ENCODE assay signal across 1 cellular context in the genomic region with DNA sequence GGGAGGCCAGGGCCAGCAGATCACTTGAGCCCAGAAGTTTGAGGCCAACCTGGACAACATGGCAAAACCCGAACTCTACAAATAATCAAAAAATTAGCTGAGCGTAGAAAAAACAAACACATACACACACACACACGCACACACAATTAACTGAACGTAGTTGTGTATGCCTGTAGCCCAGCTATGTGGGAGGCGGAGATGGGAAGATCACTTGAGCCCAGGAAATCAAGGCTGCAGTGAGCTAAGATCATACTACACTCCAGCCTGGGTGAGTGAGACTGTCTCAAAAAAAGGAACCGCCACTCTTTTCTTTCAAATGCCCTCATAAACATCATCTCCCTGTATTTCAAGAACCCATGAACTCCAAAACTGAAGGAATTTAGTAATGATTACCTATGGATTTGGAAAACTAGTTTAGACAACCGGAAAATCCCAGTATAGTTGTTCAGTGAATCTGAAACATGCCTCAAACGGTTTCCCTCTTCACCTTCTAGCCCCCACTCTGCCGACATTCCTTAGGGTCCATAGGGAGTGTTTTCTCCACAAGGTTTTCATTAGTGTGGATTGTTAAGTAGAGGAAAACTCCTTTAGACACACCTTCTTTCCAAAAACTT.
TF ChIP-seq lines count a peak whose summit lies in the region.

No MANE protein-coding gene starts in this region.

TF ChIP-seq in K562, 482 proteins besides CTCF, POLR2A, EP300 and RAD21 (continued from another document and continues in another):
- TF ChIP-seq UBTF (IDR thresholded peaks at IDR 0.05; ENCODE audit: borderline replicate concordance in 1 of 2, low read depth in 2 of 2, low read length in 2 of 2): no peak
- TF ChIP-seq ZNF76 (CRISPR knock-in tag; IDR thresholded peaks at IDR 0.05; ENCODE audit: borderline replicate concordance): no peak
- peak; percentile 30 for TF ChIP-seq FIP1L1 (IDR thresholded peaks at IDR 0.05; ENCODE audit: low read depth, low read length, poor library complexity, severe bottlenecking)
- no peak for TF ChIP-seq ETS1 (conservative IDR thresholded peaks at IDR 0.05; ENCODE audit: control insufficient read depth, low read depth, low read length)
- TF ChIP-seq ZNF512 (tag; IDR thresholded peaks at IDR 0.05): no peak
- TF ChIP-seq, protein P1, sequence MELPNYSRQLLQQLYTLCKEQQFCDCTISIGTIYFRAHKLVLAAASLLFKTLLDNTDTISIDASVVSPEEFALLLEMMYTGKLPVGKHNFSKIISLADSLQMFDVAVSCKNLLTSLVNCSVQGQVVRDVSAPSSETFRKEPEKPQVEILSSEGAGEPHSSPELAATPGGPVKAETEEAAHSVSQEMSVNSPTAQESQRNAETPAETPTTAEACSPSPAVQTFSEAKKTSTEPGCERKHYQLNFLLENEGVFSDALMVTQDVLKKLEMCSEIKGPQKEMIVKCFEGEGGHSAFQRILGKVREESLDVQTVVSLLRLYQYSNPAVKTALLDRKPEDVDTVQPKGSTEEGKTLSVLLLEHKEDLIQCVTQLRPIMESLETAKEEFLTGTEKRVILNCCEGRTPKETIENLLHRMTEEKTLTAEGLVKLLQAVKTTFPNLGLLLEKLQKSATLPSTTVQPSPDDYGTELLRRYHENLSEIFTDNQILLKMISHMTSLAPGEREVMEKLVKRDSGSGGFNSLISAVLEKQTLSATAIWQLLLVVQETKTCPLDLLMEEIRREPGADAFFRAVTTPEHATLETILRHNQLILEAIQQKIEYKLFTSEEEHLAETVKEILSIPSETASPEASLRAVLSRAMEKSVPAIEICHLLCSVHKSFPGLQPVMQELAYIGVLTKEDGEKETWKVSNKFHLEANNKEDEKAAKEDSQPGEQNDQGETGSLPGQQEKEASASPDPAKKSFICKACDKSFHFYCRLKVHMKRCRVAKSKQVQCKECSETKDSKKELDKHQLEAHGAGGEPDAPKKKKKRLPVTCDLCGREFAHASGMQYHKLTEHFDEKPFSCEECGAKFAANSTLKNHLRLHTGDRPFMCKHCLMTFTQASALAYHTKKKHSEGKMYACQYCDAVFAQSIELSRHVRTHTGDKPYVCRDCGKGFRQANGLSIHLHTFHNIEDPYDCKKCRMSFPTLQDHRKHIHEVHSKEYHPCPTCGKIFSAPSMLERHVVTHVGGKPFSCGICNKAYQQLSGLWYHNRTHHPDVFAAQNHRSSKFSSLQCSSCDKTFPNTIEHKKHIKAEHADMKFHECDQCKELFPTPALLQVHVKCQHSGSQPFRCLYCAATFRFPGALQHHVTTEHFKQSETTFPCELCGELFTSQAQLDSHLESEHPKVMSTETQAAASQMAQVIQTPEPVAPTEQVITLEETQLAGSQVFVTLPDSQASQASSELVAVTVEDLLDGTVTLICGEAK (IDR thresholded peaks at IDR 0.05): no peak
- TF ChIP-seq, protein P1 (CRISPR knock-in tag; IDR thresholded peaks at IDR 0.05): no peak
- no peak for TF ChIP-seq ZNF23 (CRISPR knock-in tag; IDR thresholded peaks at IDR 0.05)
- no peak for TF ChIP-seq FOXA3 (CRISPR knock-in tag; conservative IDR thresholded peaks at IDR 0.05 in 1 of 2, IDR thresholded peaks at IDR 0.05 in 1 of 2)
- TF ChIP-seq JUN (IDR thresholded peaks at IDR 0.05; ENCODE audit: borderline replicate concordance, low read depth, low read length): no peak
- TF ChIP-seq JUN (CRISPR knock-in tag; IDR thresholded peaks at IDR 0.05; ENCODE audit: borderline replicate concordance): no peak
- TF ChIP-seq SMARCA4 (IDR thresholded peaks at IDR 0.05): no peak
- no peak for TF ChIP-seq ZNF583 (CRISPR knock-in tag; IDR thresholded peaks at IDR 0.05)
- TF ChIP-seq TCFL5 (CRISPR knock-in tag; conservative IDR thresholded peaks at IDR 0.05): peak; percentile 75
- no peak for TF ChIP-seq SFPQ (IDR thresholded peaks at IDR 0.05; ENCODE audit: low read depth, low read length)
- TF ChIP-seq ESRRB (CRISPR knock-in tag; IDR thresholded peaks at IDR 0.05; ENCODE audit: borderline replicate concordance): peak; percentile 97
- no peak for TF ChIP-seq STAG1 (CRISPR knock-in tag; IDR thresholded peaks at IDR 0.05; ENCODE audit: borderline replicate concordance)
- no peak for TF ChIP-seq ZBTB7A (IDR thresholded peaks at IDR 0.05; ENCODE audit: borderline replicate concordance, control insufficient read depth, low read depth, low read length)
- no peak for TF ChIP-seq NR1H2 (CRISPR knock-in tag; IDR thresholded peaks at IDR 0.05)
- TF ChIP-seq ZNF764 (CRISPR knock-in tag; IDR thresholded peaks at IDR 0.05; ENCODE audit: low read depth): peak; percentile 84
- TF ChIP-seq GATAD2A (IDR thresholded peaks at IDR 0.05): no peak
- no peak for TF ChIP-seq PRMT5 (CRISPR knock-in tag; IDR thresholded peaks at IDR 0.05)
- no peak for TF ChIP-seq POLR3A (IDR thresholded peaks at IDR 0.05; ENCODE audit: borderline replicate concordance, extremely low read depth, insufficient read depth, insufficient read length)
- TF ChIP-seq C11orf30 (IDR thresholded peaks at IDR 0.05; ENCODE audit: low read depth): no peak
- peak; percentile 13 to 75; a peak in 2 of 4 replicates for TF ChIP-seq SRF (CRISPR knock-in tag; IDR thresholded peaks at IDR 0.05)
- no peak for TF ChIP-seq GTF2E2 (tag; IDR thresholded peaks at IDR 0.05)
- TF ChIP-seq, protein P2, sequence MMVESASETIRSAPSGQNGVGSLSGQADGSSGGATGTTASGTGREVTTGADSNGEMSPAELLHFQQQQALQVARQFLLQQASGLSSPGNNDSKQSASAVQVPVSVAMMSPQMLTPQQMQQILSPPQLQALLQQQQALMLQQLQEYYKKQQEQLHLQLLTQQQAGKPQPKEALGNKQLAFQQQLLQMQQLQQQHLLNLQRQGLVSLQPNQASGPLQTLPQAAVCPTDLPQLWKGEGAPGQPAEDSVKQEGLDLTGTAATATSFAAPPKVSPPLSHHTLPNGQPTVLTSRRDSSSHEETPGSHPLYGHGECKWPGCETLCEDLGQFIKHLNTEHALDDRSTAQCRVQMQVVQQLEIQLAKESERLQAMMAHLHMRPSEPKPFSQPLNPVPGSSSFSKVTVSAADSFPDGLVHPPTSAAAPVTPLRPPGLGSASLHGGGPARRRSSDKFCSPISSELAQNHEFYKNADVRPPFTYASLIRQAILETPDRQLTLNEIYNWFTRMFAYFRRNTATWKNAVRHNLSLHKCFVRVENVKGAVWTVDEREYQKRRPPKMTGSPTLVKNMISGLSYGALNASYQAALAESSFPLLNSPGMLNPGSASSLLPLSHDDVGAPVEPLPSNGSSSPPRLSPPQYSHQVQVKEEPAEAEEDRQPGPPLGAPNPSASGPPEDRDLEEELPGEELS (CRISPR knock-in tag; IDR thresholded peaks at IDR 0.05; ENCODE audit: borderline replicate concordance): no peak
- TF ChIP-seq CHCHD3 (CRISPR knock-in tag; IDR thresholded peaks at IDR 0.05): 0 out of 2 replicates have a peak, but pooled peaks have one; percentile 83
- TF ChIP-seq NR4A1 (CRISPR knock-in tag; IDR thresholded peaks at IDR 0.05): no peak
- no peak for TF ChIP-seq NR4A1 (tag; IDR thresholded peaks at IDR 0.05)
- TF ChIP-seq MTA1 (IDR thresholded peaks at IDR 0.05; ENCODE audit: borderline replicate concordance): no peak
- TF ChIP-seq, protein P3, sequence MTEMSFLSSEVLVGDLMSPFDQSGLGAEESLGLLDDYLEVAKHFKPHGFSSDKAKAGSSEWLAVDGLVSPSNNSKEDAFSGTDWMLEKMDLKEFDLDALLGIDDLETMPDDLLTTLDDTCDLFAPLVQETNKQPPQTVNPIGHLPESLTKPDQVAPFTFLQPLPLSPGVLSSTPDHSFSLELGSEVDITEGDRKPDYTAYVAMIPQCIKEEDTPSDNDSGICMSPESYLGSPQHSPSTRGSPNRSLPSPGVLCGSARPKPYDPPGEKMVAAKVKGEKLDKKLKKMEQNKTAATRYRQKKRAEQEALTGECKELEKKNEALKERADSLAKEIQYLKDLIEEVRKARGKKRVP (CRISPR knock-in tag; IDR thresholded peaks at IDR 0.05): peak; percentile 89
- no peak for TF ChIP-seq PHF20 (IDR thresholded peaks at IDR 0.05; ENCODE audit: partially characterized antibody)
- no peak for TF ChIP-seq ZNF121 (CRISPR knock-in tag; conservative IDR thresholded peaks at IDR 0.05)
- TF ChIP-seq SREBF2 (CRISPR knock-in tag; IDR thresholded peaks at IDR 0.05): no peak
- no peak for TF ChIP-seq CEBPB (tag; IDR thresholded peaks at IDR 0.05)
- TF ChIP-seq ZBTB17 (CRISPR knock-in tag; IDR thresholded peaks at IDR 0.05): peak; percentile 87
- no peak for TF ChIP-seq SETDB1 (IDR thresholded peaks at IDR 0.05; ENCODE audit: low read length)
- peak; percentile 66; the same call in 1 of the 2 replicates for TF ChIP-seq E2F3 (CRISPR knock-in tag; IDR thresholded peaks at IDR 0.05)
- no peak for TF ChIP-seq STAT5B (CRISPR knock-in tag; IDR thresholded peaks at IDR 0.05)
- TF ChIP-seq MLX (CRISPR knock-in tag; conservative IDR thresholded peaks at IDR 0.05): peak in 1 of 2 experiments; percentile 90; a peak in 2 of 4 replicates
